ENCODE assay signal across 8 cellular contexts in genomic region chr6:18155273-18155863, GRCh38. TPM values are rescaled to one million over a fixed set of nuclear protein-coding genes. Genes with fewer than 3 reads are reported as not detected.
DNase-seq lines count a peak whose midpoint lies in the region; ATAC-seq and TF ChIP-seq lines count a peak whose summit lies in the region.

KDM1B (plus strand) TSS chr6:18155422; CDS start chr6:18159896, 4,474 bp downstream.

- H3K36me3 Mint-ChIP-seq in activated B cell treated with CpG ODN at 0.5 μM for 24 hours (ENCODE audit: low read depth), result peaks cover 14% of the 10 kb centered on the region
- peaks cover 4% of the 10 kb centered on the region for H3K36me3 Mint-ChIP-seq in chondrocyte (ENCODE audit: low read depth)

- H3K9me3 Mint-ChIP-seq in activated B cell treated with CpG ODN at 0.5 μM for 24 hours, result no peaks in the 10 kb centered on the region
- no peaks in the 10 kb centered on the region for H3K9me3 Mint-ChIP-seq in chondrocyte (ENCODE audit: low read depth)

- H3K4me1 Mint-ChIP-seq in activated B cell treated with CpG ODN at 0.5 μM for 24 hours (peaks cover 28% of the 10 kb centered on the region), chondrocyte (ENCODE audit: low read depth) (peaks cover 15% of the 10 kb centered on the region)

- peak; percentile 85 for DNase-seq in AG04449 (ENCODE audit: low read depth, low spot score)
- DNase-seq in NCI-H2171 treated with DMSO at 0.1 percent for 48 hours (lab: John Stamatoyannopoulos, UW), result peak; percentile 97
- peak; percentile 96 for DNase-seq in activated B cell treated with CpG ODN at 0.5 μM for 24 hours
- DNase-seq in chondrocyte (ENCODE audit: low spot score), result peak; percentile 99
- peak; percentile 95 for DNase-seq in kidney glomerular epithelial cell (lab: John Stamatoyannopoulos, UW)
- peak; percentile 97 to 98 for DNase-seq in stimulated activated CD4-positive, alpha-beta T cell treated with anti-CD3 and anti-CD28 coated beads, Interleukin-15, amount 100 ng/mL, for 48 hours (ENCODE audit: low read depth in 2 of 2)

- CTCF ChIA-PET in AG04449 (lab: Yijun Ruan, JAX), result interaction anchor here (0.6 to 1.3 kb wide), 4 partner anchors 10 to 348 kb away, joined by 3 read pairs; no protein-coding TSS in a partner anchor
- CTCF ChIA-PET in activated B cell treated with CpG ODN at 0.5 μM for 24 hours (lab: Charles Lee), result no interaction called here

- peak within 1 kb of the TSS; percentile 94 for H3K4me3 ChIP-seq in AG04449 (ENCODE audit: low read depth, low read length)

- TF ChIP-seq CTCF in AG04449 (IDR thresholded peaks at IDR 0.05; ENCODE audit: insufficient read depth, low read length, missing control alignments) (no peak), activated B cell treated with CpG ODN at 0.5 μM for 24 hours (IDR thresholded peaks at IDR 0.05) (no peak), chondrocyte (IDR thresholded peaks at IDR 0.05) (no peak)

- H3K27ac Mint-ChIP-seq in activated B cell treated with CpG ODN at 0.5 μM for 24 hours, result peak within 1 kb of the TSS; percentile 93
- H3K27ac Mint-ChIP-seq in chondrocyte (ENCODE audit: unreplicated experiment), result peak within 1 kb of the TSS; percentile 99

- intact Hi-C loops in activated B cell treated with CpG ODN at 0.5 μM for 24 hours (cut with micrococcal nuclease), result loop anchor here (1.0 to 5.0 kb wide), 9 partner anchors 33 to 555 kb away; partner anchors contain the start of genes FAM8A1, NHLRC1, NUP153 and RNF144B

- POLR2A ChIA-PET in AG04449 (lab: Yijun Ruan, JAX) (interaction anchor here (0.6 kb wide), 1 partner anchor 270 kb away, joined by 4 read pairs; no protein-coding TSS in a partner anchor), activated B cell treated with CpG ODN at 0.5 μM for 24 hours (lab: Charles Lee) (interaction anchor here (0.5 to 2.2 kb wide), 9 partner anchors 10 to 452 kb away, joined by 3 to 15 read pairs (median 4); partner anchors contain the start of genes DEK and NUP153)

- ATAC-seq in GM18867 (IDR thresholded peaks at IDR 0.05; ENCODE audit: unreplicated experiment) (peak; percentile 89), HG03097 (IDR thresholded peaks at IDR 0.05; ENCODE audit: low FRiP score, unreplicated experiment) (peak; percentile 87), activated B cell treated with CpG ODN at 0.5 μM for 24 hours (ENCODE audit: low read depth) (peak; percentile 91)

- H3K4me3 Mint-ChIP-seq in activated B cell treated with CpG ODN at 0.5 μM for 24 hours, result peak within 1 kb of the TSS; percentile 97
- peak within 1 kb of the TSS; percentile 98 for H3K4me3 Mint-ChIP-seq in chondrocyte (ENCODE audit: unreplicated experiment)

- H3K27me3 Mint-ChIP-seq in activated B cell treated with CpG ODN at 0.5 μM for 24 hours, result no peaks in the 10 kb centered on the region
- H3K27me3 Mint-ChIP-seq in chondrocyte (ENCODE audit: low read depth), result no peaks in the 10 kb centered on the region

RNA-seq across cellular contexts. Expression of gene KDM1B, which starts in this region (rescaled TPM):
- total RNA-seq in activated B cell treated with CpG ODN at 0.5 μM for 24 hours (19.6 and 21.0 TPM in 2 replicates), chondrocyte (12.4 to 13.7 TPM (median 12.7 TPM) in 3 replicates)

Comparison
In these comparisons a context has a peak if more than half of its experiments do, and no peak if none do; other contexts are left out.
1. Peak in every context shown above with its lines: DNase-seq, ATAC-seq and H3K4me3 ChIP-seq.